Comparison of ENCODE assay signal across 1 cellular context in the genomic region with DNA sequence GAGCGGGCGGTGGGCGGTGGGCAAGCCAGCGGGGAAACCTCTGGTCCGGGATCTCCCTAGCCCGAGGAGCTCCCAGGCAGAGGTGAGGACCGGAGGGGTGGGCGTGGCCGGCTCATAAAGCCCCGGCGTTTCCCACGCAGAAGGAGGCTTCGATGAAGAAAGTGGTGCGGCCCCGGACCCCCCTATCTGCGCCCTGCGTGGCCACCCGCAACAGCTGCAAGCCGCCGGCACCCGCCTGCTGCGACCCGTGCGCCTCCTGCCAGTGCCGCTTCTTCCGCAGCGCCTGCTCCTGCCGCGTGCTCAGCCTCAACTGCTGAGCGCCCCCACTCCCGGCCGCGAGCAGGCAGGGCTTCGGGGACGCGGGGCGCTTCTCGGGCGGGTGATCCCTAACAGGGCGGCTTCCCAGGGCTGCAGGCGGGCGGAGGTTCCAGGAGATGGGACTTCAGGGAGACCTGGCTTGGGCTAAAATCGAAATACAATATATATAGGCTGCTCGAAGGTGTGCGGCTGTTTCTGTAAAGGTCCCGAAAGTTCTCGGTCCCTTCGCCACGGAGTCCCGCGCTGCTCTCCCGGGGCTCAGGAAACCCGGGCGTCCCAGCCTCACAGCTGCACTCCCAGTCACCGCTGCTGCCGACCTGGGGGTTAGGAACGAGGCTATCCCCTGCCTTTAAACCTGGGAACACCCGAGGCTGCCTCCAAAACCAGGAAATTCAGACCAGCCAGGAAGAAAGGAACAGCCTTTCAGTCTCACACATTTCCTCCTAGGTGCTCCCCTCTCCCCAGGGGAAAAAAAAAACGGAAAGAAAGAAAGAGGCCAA.
TF ChIP-seq lines count a peak whose summit lies in the region.

No MANE protein-coding gene starts in this region.

TF ChIP-seq in H1, 55 proteins besides CTCF, POLR2A, EP300 and RAD21 (continued from another document):
- TF ChIP-seq KDM4A (IDR thresholded peaks at IDR 0.05; ENCODE audit: low read depth, low read length, severe bottlenecking) (peak; percentile 55), TAF1 (IDR thresholded peaks at IDR 0.05; ENCODE audit: low read depth, low read length) (no peak), RBBP5 (IDR thresholded peaks at IDR 0.05; ENCODE audit: borderline replicate concordance, low read depth, low read length) (peak; percentile 46; the same call in 1 of the 2 replicates), MAFK (IDR thresholded peaks at IDR 0.05; ENCODE audit: low read depth, low read length) (no peak), SP1 (IDR thresholded peaks at IDR 0.05; ENCODE audit: low read depth, low read length) (0 out of 2 replicates have a peak, but pooled peaks have one; percentile 50), TCF12 (IDR thresholded peaks at IDR 0.05; ENCODE audit: low read depth, low read length) (0 out of 2 replicates have a peak, but pooled peaks have one; percentile 22), EGR1 (IDR thresholded peaks at IDR 0.05; ENCODE audit: borderline replicate concordance, low read depth, low read length) (no peak), HDAC2 (IDR thresholded peaks at IDR 0.05; ENCODE audit: borderline replicate concordance in 1 of 2, low read depth in 2 of 2, low read length in 2 of 2) (peak in 1 of 2 experiments; percentile 21; a peak in 1 of 4 replicates), EZH2 (IDR thresholded peaks at IDR 0.05; ENCODE audit: low read depth, low read length, severe bottlenecking) (peak; percentile 26)
- TF ChIP-seq, protein P1, sequence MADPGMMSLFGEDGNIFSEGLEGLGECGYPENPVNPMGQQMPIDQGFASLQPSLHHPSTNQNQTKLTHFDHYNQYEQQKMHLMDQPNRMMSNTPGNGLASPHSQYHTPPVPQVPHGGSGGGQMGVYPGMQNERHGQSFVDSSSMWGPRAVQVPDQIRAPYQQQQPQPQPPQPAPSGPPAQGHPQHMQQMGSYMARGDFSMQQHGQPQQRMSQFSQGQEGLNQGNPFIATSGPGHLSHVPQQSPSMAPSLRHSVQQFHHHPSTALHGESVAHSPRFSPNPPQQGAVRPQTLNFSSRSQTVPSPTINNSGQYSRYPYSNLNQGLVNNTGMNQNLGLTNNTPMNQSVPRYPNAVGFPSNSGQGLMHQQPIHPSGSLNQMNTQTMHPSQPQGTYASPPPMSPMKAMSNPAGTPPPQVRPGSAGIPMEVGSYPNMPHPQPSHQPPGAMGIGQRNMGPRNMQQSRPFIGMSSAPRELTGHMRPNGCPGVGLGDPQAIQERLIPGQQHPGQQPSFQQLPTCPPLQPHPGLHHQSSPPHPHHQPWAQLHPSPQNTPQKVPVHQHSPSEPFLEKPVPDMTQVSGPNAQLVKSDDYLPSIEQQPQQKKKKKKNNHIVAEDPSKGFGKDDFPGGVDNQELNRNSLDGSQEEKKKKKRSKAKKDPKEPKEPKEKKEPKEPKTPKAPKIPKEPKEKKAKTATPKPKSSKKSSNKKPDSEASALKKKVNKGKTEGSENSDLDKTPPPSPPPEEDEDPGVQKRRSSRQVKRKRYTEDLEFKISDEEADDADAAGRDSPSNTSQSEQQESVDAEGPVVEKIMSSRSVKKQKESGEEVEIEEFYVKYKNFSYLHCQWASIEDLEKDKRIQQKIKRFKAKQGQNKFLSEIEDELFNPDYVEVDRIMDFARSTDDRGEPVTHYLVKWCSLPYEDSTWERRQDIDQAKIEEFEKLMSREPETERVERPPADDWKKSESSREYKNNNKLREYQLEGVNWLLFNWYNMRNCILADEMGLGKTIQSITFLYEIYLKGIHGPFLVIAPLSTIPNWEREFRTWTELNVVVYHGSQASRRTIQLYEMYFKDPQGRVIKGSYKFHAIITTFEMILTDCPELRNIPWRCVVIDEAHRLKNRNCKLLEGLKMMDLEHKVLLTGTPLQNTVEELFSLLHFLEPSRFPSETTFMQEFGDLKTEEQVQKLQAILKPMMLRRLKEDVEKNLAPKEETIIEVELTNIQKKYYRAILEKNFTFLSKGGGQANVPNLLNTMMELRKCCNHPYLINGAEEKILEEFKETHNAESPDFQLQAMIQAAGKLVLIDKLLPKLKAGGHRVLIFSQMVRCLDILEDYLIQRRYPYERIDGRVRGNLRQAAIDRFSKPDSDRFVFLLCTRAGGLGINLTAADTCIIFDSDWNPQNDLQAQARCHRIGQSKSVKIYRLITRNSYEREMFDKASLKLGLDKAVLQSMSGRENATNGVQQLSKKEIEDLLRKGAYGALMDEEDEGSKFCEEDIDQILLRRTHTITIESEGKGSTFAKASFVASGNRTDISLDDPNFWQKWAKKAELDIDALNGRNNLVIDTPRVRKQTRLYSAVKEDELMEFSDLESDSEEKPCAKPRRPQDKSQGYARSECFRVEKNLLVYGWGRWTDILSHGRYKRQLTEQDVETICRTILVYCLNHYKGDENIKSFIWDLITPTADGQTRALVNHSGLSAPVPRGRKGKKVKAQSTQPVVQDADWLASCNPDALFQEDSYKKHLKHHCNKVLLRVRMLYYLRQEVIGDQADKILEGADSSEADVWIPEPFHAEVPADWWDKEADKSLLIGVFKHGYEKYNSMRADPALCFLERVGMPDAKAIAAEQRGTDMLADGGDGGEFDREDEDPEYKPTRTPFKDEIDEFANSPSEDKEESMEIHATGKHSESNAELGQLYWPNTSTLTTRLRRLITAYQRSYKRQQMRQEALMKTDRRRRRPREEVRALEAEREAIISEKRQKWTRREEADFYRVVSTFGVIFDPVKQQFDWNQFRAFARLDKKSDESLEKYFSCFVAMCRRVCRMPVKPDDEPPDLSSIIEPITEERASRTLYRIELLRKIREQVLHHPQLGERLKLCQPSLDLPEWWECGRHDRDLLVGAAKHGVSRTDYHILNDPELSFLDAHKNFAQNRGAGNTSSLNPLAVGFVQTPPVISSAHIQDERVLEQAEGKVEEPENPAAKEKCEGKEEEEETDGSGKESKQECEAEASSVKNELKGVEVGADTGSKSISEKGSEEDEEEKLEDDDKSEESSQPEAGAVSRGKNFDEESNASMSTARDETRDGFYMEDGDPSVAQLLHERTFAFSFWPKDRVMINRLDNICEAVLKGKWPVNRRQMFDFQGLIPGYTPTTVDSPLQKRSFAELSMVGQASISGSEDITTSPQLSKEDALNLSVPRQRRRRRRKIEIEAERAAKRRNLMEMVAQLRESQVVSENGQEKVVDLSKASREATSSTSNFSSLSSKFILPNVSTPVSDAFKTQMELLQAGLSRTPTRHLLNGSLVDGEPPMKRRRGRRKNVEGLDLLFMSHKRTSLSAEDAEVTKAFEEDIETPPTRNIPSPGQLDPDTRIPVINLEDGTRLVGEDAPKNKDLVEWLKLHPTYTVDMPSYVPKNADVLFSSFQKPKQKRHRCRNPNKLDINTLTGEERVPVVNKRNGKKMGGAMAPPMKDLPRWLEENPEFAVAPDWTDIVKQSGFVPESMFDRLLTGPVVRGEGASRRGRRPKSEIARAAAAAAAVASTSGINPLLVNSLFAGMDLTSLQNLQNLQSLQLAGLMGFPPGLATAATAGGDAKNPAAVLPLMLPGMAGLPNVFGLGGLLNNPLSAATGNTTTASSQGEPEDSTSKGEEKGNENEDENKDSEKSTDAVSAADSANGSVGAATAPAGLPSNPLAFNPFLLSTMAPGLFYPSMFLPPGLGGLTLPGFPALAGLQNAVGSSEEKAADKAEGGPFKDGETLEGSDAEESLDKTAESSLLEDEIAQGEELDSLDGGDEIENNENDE (IDR thresholded peaks at IDR 0.05; ENCODE audit: insufficient replicate concordance, low read length), result no peak
- TF ChIP-seq, protein P2, sequence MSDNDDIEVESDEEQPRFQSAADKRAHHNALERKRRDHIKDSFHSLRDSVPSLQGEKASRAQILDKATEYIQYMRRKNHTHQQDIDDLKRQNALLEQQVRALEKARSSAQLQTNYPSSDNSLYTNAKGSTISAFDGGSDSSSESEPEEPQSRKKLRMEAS (IDR thresholded peaks at IDR 0.05), result peak; percentile 91
- TF ChIP-seq, protein P3, sequence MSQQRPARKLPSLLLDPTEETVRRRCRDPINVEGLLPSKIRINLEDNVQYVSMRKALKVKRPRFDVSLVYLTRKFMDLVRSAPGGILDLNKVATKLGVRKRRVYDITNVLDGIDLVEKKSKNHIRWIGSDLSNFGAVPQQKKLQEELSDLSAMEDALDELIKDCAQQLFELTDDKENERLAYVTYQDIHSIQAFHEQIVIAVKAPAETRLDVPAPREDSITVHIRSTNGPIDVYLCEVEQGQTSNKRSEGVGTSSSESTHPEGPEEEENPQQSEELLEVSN (IDR thresholded peaks at IDR 0.05), result peak; percentile 95
- TF ChIP-seq, protein P4, sequence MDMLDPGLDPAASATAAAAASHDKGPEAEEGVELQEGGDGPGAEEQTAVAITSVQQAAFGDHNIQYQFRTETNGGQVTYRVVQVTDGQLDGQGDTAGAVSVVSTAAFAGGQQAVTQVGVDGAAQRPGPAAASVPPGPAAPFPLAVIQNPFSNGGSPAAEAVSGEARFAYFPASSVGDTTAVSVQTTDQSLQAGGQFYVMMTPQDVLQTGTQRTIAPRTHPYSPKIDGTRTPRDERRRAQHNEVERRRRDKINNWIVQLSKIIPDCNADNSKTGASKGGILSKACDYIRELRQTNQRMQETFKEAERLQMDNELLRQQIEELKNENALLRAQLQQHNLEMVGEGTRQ (IDR thresholded peaks at IDR 0.05; ENCODE audit: low read length), result no peak
